Comparison of ENCODE assay signal across 20 cellular contexts in genomic region chr1:194873328-194873923, GRCh38.
A peak's percentile ranks its signal among the peaks of the same experiment; 100 is the strongest.
DNase-seq lines count a peak whose midpoint lies in the region; TF ChIP-seq lines count a peak whose summit lies in the region.
"Had no signal": no experiment of that assay in that cellular context is flagged by ENCODE, and none has a peak within 500 bp of the region (broad histone marks: within the 10 kb centered on the region; RNA-seq: fewer than 3 reads in every experiment).

No MANE protein-coding gene starts in this region.

- no peak overlapping the region for H3K4me3 ChIP-seq in mesendoderm (ENCODE audit: low read length)
- H3K4me3 ChIP-seq: BLaER1 treated with 17β-estradiol and CSF1 and Interleukin-3, amounts not matched to agents 10 nM and 100 nM; psoas muscle; thyroid gland had no signal

- H3K27me3 ChIP-seq in mesendoderm (ENCODE audit: insufficient read depth, low read length, poor library complexity): no peaks in the 10 kb centered on the region
- H3K27me3 ChIP-seq: BLaER1 treated with 17β-estradiol and CSF1 and Interleukin-3, amounts not matched to agents 10 nM and 100 nM; thyroid gland had no signal

- no peaks in the 10 kb centered on the region for H3K79me1 ChIP-seq in mesendoderm (ENCODE audit: low read length)

- DNase-seq in SIG-M5 treated with dmso at 0.1 percent for 504 hours (lab: John Stamatoyannopoulos, UW; ENCODE audit: unreplicated experiment): peak; percentile 46
- DNase-seq in SIG-M5 (lab: John Stamatoyannopoulos, UW): no peak
- peak; percentile 52 for DNase-seq in M059J (ENCODE audit: low read depth)
- peak; percentile 27 for DNase-seq in RPMI7951 (ENCODE audit: low read depth)
- DNase-seq in mesendoderm: peak; percentile 47
- DNase-seq in DMS153 treated with DMSO at 0.1 percent for 48 hours (lab: John Stamatoyannopoulos, UW; ENCODE audit: unreplicated experiment): no peak
- no peak for DNase-seq in stimulated activated CD4-positive, alpha-beta T cell treated with anti-CD3 and anti-CD28 coated beads, Interleukin-2, amount 100 ng/mL, for 24 hours
- DNase-seq in GM10266 (ENCODE audit: extremely low spot score): no peak
- DNase-seq: 8988T; activated CD4-positive, alpha-beta T cell treated with anti-CD3 and anti-CD28 coated beads, Interleukin-2, amount 10 ng/mL, durations not matched to agents 7 days and 5 days; activated naive CD4-positive, alpha-beta T cell treated with Interleukin-2 at 50 U/mL for 16 hours; activated T-cell treated with anti-CD3 and anti-CD28 coated beads for 4 hours; H7; NCI-H1048; NCI-H2107; NCI-H748 treated with DMSO at 0.1 percent for 48 hours; psoas muscle; Right ventricle myocardium superior; thyroid gland had no signal

- H3K4me2 ChIP-seq in mesendoderm (ENCODE audit: low read length): no peak overlapping the region

- no peaks in the 10 kb centered on the region for H3K36me3 ChIP-seq in mesendoderm (ENCODE audit: control insufficient read depth, insufficient read depth, low read length)
- H3K36me3 ChIP-seq: BLaER1 treated with 17β-estradiol and CSF1 and Interleukin-3, amounts not matched to agents 10 nM and 100 nM; thyroid gland had no signal

- no peak overlapping the region for H3K27ac ChIP-seq in mesendoderm (ENCODE audit: low read depth, low read length)
- H3K27ac ChIP-seq: BLaER1 treated with 17β-estradiol and CSF1 and Interleukin-3, amounts not matched to agents 10 nM and 100 nM; psoas muscle; thyroid gland had no signal

- H3K9ac ChIP-seq in mesendoderm (ENCODE audit: low read length): no peak overlapping the region
- H3K9ac ChIP-seq: BLaER1 treated with 17β-estradiol and CSF1 and Interleukin-3, amounts not matched to agents 10 nM and 100 nM had no signal

- H3K18ac ChIP-seq in mesendoderm (ENCODE audit: low read length): no peak overlapping the region

- no peaks in the 10 kb centered on the region for H3K79me2 ChIP-seq in mesendoderm (ENCODE audit: control insufficient read depth, insufficient read depth, low read length)

- TF ChIP-seq CTCF in GM10266 (IDR thresholded peaks at IDR 0.05; ENCODE audit: control insufficient read depth, insufficient read depth, low read depth, missing control alignments): no peak

- no peak overlapping the region for H2BK120ac ChIP-seq in mesendoderm (ENCODE audit: low read depth, low read length)

- H3K4me1 ChIP-seq in mesendoderm (ENCODE audit: control insufficient read depth, low read depth, low read length): no peaks in the 10 kb centered on the region
- H3K4me1 ChIP-seq: psoas muscle, thyroid gland had no signal

- H3K23ac ChIP-seq in mesendoderm (ENCODE audit: low read length): no peak overlapping the region

- H2AK5ac ChIP-seq in mesendoderm (ENCODE audit: low read length): no peak overlapping the region

- H4K8ac ChIP-seq in mesendoderm (ENCODE audit: low read depth, low read length): no peak overlapping the region

- no peak overlapping the region for H4K5ac ChIP-seq in mesendoderm (ENCODE audit: low read length)

- no CpG with 5 or more reads among the region's 6 CpGs for WGBS in mesendoderm (ENCODE audit: extremely low coverage, insufficient coverage, low lambda C conversion rate)

- no peak overlapping the region for H3K4ac ChIP-seq in mesendoderm (ENCODE audit: low read depth, low read length)

- no peak overlapping the region for H2BK5ac ChIP-seq in mesendoderm (ENCODE audit: low read length)

- H2BK15ac ChIP-seq in mesendoderm (replicated peaks; ENCODE audit: low read depth): no peak overlapping the region

- no peak overlapping the region for H3K56ac ChIP-seq in mesendoderm (ENCODE audit: low read length)

Comparison
In these comparisons a context has a peak if more than half of its experiments do, and no peak if none do; other contexts are left out.
1. DNase-seq: peak in SIG-M5 treated with dmso at 0.1 percent for 504 hours (single experiment), M059J (single experiment), RPMI7951 (single experiment) and mesendoderm (single experiment); none in SIG-M5 (single experiment), DMS153 treated with DMSO at 0.1 percent for 48 hours (single experiment), stimulated activated CD4-positive, alpha-beta T cell treated with anti-CD3 and anti-CD28 coated beads, Interleukin-2, amount 100 ng/mL, for 24 hours (0 of 2) and GM10266 (single experiment).